34 cellular contexts compared by ENCODE assay signal in genomic region chr1:160581970-160582369, GRCh38. TPM values are rescaled to one million over a fixed set of nuclear protein-coding genes. Genes with fewer than 3 reads are reported as not detected.
DNase-seq lines count a peak whose midpoint lies in the region; ATAC-seq, FAIRE-seq and TF ChIP-seq lines count a peak whose summit lies in the region.
"Had no signal": no experiment of that assay in that cellular context is flagged by ENCODE, and none has a peak within 500 bp of the region (broad histone marks: within the 10 kb centered on the region; RNA-seq: fewer than 3 reads in every experiment).

No MANE protein-coding gene starts in this region.

- no peak for ATAC-seq in activated CD8-positive, alpha-beta T cell treated with anti-CD3 and anti-CD28 coated beads for 36 hours
- ATAC-seq in activated CD8-positive, alpha-beta T cell treated with anti-CD3 and anti-CD28 coated beads, Interleukin-2, amount 10 ng/mL, durations not matched to agents 7 days and 5 days, result no peak
- no peak for ATAC-seq in pancreas
- no peak for ATAC-seq in GM21390 (IDR thresholded peaks at IDR 0.05; ENCODE audit: unreplicated experiment)
- ATAC-seq: activated CD8-positive, alpha-beta memory T cell treated with anti-CD3 and anti-CD28 coated beads, Interleukin-2, amount 10 ng/mL, durations not matched to agents 7 days and 5 days; activated naive CD4-positive, alpha-beta T cell treated with anti-CD3 and anti-CD28 coated beads, Interleukin-2, amount 50 U/mL, for 72 hours; GM23338; left lobe of liver; stimulated activated naive B cell treated with anti-CD40 and anti-IgM and Interleukin-4, amounts not matched to agents 10 μg/mL and 1 μg/mL and 100 μg/mL, for 72 hours had no signal

- H3K9me3 Mint-ChIP-seq in activated CD8-positive, alpha-beta T cell treated with anti-CD3 and anti-CD28 coated beads for 36 hours, result peaks cover 16% of the 10 kb centered on the region
- peaks cover 11% of the 10 kb centered on the region for H3K9me3 Mint-ChIP-seq in activated CD8-positive, alpha-beta T cell treated with anti-CD3 and anti-CD28 coated beads, Interleukin-2, amount 10 ng/mL, durations not matched to agents 7 days and 5 days (ENCODE audit: insufficient read depth)
- peaks cover 19% of the 10 kb centered on the region for H3K9me3 Mint-ChIP-seq in activated naive CD8-positive, alpha-beta T cell treated with anti-CD3 and anti-CD28 coated beads for 36 hours
- H3K9me3 Mint-ChIP-seq: GM23338 had no signal

- FAIRE-seq in pancreas (lab: Jason Lieb, UNC) (peak; percentile 13), D721Med (lab: Jason Lieb, UNC) (no peak)
- FAIRE-seq: bronchial epithelial cell, urothelium cell line had no signal

- CTCF ChIA-PET in activated CD8-positive, alpha-beta T cell treated with anti-CD3 and anti-CD28 coated beads for 36 hours (lab: Charles Lee), result interaction anchor here (1.2 kb wide), 1 partner anchor 11 kb away, joined by 5 read pairs; no protein-coding TSS in a partner anchor
- CTCF ChIA-PET in activated CD8-positive, alpha-beta T cell treated with anti-CD3 and anti-CD28 coated beads, Interleukin-2, amount 10 ng/mL, durations not matched to agents 7 days and 5 days (lab: Charles Lee), result interaction anchor here (2.3 kb wide), 1 partner anchor 38 kb away, joined by 8 read pairs; no protein-coding TSS in a partner anchor

- no peaks in the 10 kb centered on the region for H3K9me3 ChIP-seq in pancreas
- H3K9me3 ChIP-seq: neutrophil, prostate gland, SK-N-SH had no signal

- H3K4me1 Mint-ChIP-seq in activated CD8-positive, alpha-beta T cell treated with anti-CD3 and anti-CD28 coated beads for 36 hours (ENCODE audit: low read depth), result peaks cover 68% of the 10 kb centered on the region
- H3K4me1 Mint-ChIP-seq in activated CD8-positive, alpha-beta T cell treated with anti-CD3 and anti-CD28 coated beads, Interleukin-2, amount 10 ng/mL, durations not matched to agents 7 days and 5 days (ENCODE audit: low read depth), result peaks cover 52% of the 10 kb centered on the region
- peaks cover 63% of the 10 kb centered on the region for H3K4me1 Mint-ChIP-seq in activated naive CD8-positive, alpha-beta T cell treated with anti-CD3 and anti-CD28 coated beads for 36 hours
- H3K4me1 Mint-ChIP-seq: GM23338 had no signal

- POLR2A ChIA-PET in activated CD8-positive, alpha-beta T cell treated with anti-CD3 and anti-CD28 coated beads for 36 hours (lab: Charles Lee), result no interaction called here
- POLR2A ChIA-PET in activated CD8-positive, alpha-beta T cell treated with anti-CD3 and anti-CD28 coated beads, Interleukin-2, amount 10 ng/mL, durations not matched to agents 7 days and 5 days (lab: Charles Lee), result no interaction called here

- H3K27me3 Mint-ChIP-seq in activated CD8-positive, alpha-beta T cell treated with anti-CD3 and anti-CD28 coated beads for 36 hours, result no peaks in the 10 kb centered on the region
- H3K27me3 Mint-ChIP-seq in activated CD8-positive, alpha-beta T cell treated with anti-CD3 and anti-CD28 coated beads, Interleukin-2, amount 10 ng/mL, durations not matched to agents 7 days and 5 days (ENCODE audit: low read depth), result no peaks in the 10 kb centered on the region
- H3K27me3 Mint-ChIP-seq in activated naive CD8-positive, alpha-beta T cell treated with anti-CD3 and anti-CD28 coated beads for 36 hours, result no peaks in the 10 kb centered on the region
- H3K27me3 Mint-ChIP-seq: activated CD4-positive, alpha-beta T cell treated with anti-CD3 and anti-CD28 coated beads, Interleukin-2, amount 10 ng/mL, durations not matched to agents 24 days and 14 days; activated CD8-positive, alpha-beta memory T cell treated with anti-CD3 and anti-CD28 coated beads, Interleukin-2, amount 10 ng/mL, durations not matched to agents 7 days and 5 days; stimulated activated naive B cell treated with anti-CD40 and anti-IgM and Interleukin-4, amounts not matched to agents 10 μg/mL and 1 μg/mL and 100 μg/mL, for 72 hours had no signal

- H3K4me3 ChIP-seq in pancreas, result no peak overlapping the region
- H3K4me3 ChIP-seq: GM23338, PC-9, prostate gland had no signal

- H3K27ac Mint-ChIP-seq in activated CD8-positive, alpha-beta T cell treated with anti-CD3 and anti-CD28 coated beads for 36 hours, result peak overlapping the region; percentile 84
- no peak overlapping the region for H3K27ac Mint-ChIP-seq in activated CD8-positive, alpha-beta T cell treated with anti-CD3 and anti-CD28 coated beads, Interleukin-2, amount 10 ng/mL, durations not matched to agents 7 days and 5 days
- H3K27ac Mint-ChIP-seq in activated naive CD8-positive, alpha-beta T cell treated with anti-CD3 and anti-CD28 coated beads for 36 hours, result peak overlapping the region; percentile 34
- H3K27ac Mint-ChIP-seq: activated CD8-positive, alpha-beta memory T cell treated with anti-CD3 and anti-CD28 coated beads, Interleukin-2, amount 10 ng/mL, durations not matched to agents 7 days and 5 days; activated T-helper 1 cell treated with anti-CD3 and anti-CD28 coated beads, Interleukin-12 subunit alpha, Interleukin-12 subunit beta, Interleukin-2, Interleukin-4 antibody, amounts not matched to agents 30 ng/mL and 10 ng/mL and 1 ng/mL, durations not matched to agents 14 hours and 24 hours and 36 hours; CD14-positive monocyte; GM23338; stimulated activated naive B cell treated with anti-CD40 and anti-IgM and Interleukin-4, amounts not matched to agents 10 μg/mL and 1 μg/mL and 100 μg/mL, for 72 hours had no signal

- 41 to 49% methylated on average over 2 of the region's 2 CpGs for WGBS in pancreas, 2 donors

- H3K36me3 ChIP-seq in pancreas, result no peaks in the 10 kb centered on the region
- H3K36me3 ChIP-seq: neutrophil, prostate gland had no signal

- H3K36me3 Mint-ChIP-seq in activated CD8-positive, alpha-beta T cell treated with anti-CD3 and anti-CD28 coated beads for 36 hours (ENCODE audit: low read depth), result peaks cover 31% of the 10 kb centered on the region
- H3K36me3 Mint-ChIP-seq in activated CD8-positive, alpha-beta T cell treated with anti-CD3 and anti-CD28 coated beads, Interleukin-2, amount 10 ng/mL, durations not matched to agents 7 days and 5 days (ENCODE audit: low read depth), result peaks cover 25% of the 10 kb centered on the region
- peaks cover 29% of the 10 kb centered on the region for H3K36me3 Mint-ChIP-seq in activated naive CD8-positive, alpha-beta T cell treated with anti-CD3 and anti-CD28 coated beads for 36 hours

- no peak overlapping the region for H3K27ac ChIP-seq in pancreas
- H3K27ac ChIP-seq: neutrophil, PC-9, prostate gland, VCaP had no signal

- TF ChIP-seq CTCF in activated CD8-positive, alpha-beta T cell treated with anti-CD3 and anti-CD28 coated beads for 36 hours (IDR thresholded peaks at IDR 0.05), result no peak
- TF ChIP-seq CTCF in pancreas (IDR thresholded peaks at IDR 0.05), result no peak
- TF ChIP-seq CTCF in D721Med (IDR thresholded peaks at IDR 0.05; ENCODE audit: insufficient read depth, missing control alignments), result no peak

- no peak for DNase-seq in activated CD8-positive, alpha-beta T cell treated with anti-CD3 and anti-CD28 coated beads for 36 hours
- DNase-seq in activated CD8-positive, alpha-beta T cell treated with anti-CD3 and anti-CD28 coated beads, Interleukin-2, amount 10 ng/mL, durations not matched to agents 7 days and 5 days, result no peak
- DNase-seq in HuH-7 (ENCODE audit: low spot score) (peak; percentile 6), pancreas (no peak), NCI-H2029 (lab: John Stamatoyannopoulos, UW) (no peak), D721Med (ENCODE audit: insufficient read length, low spot score) (no peak)
- no peak for DNase-seq in activated naive CD8-positive, alpha-beta T cell treated with anti-CD3 and anti-CD28 coated beads for 36 hours
- DNase-seq: activated CD8-positive, alpha-beta memory T cell treated with anti-CD3 and anti-CD28 coated beads, Interleukin-2, amount 10 ng/mL, durations not matched to agents 7 days and 5 days; aorta; cortex of kidney; IMR-90; mesendoderm; NCI-H1436 treated with DMSO at 0.1 percent for 48 hours; NCI-H345; NCI-H69; PC-9; SK-N-SH; stimulated activated CD4-positive, alpha-beta T cell treated with anti-CD3 and anti-CD28 coated beads, Interleukin-4, amount 100 ng/mL, for 24 hours; stimulated activated naive B cell treated with anti-CD40 and anti-IgM and Interleukin-4, amounts not matched to agents 10 μg/mL and 1 μg/mL and 100 μg/mL, for 72 hours; T-helper 2 cell had no signal

- no peaks in the 10 kb centered on the region for H3K4me1 ChIP-seq in pancreas
- H3K4me1 ChIP-seq: prostate gland had no signal

- H3K27me3 ChIP-seq in pancreas, result no peaks in the 10 kb centered on the region
- H3K27me3 ChIP-seq: neutrophil had no signal

- H3K4me3 Mint-ChIP-seq in activated CD8-positive, alpha-beta T cell treated with anti-CD3 and anti-CD28 coated beads for 36 hours, result no peak overlapping the region
- no peak overlapping the region for H3K4me3 Mint-ChIP-seq in activated CD8-positive, alpha-beta T cell treated with anti-CD3 and anti-CD28 coated beads, Interleukin-2, amount 10 ng/mL, durations not matched to agents 7 days and 5 days
- H3K4me3 Mint-ChIP-seq in activated naive CD8-positive, alpha-beta T cell treated with anti-CD3 and anti-CD28 coated beads for 36 hours, result no peak overlapping the region
- H3K4me3 Mint-ChIP-seq: activated CD4-positive, alpha-beta T cell treated with anti-CD3 and anti-CD28 coated beads, Interleukin-2, amount 10 ng/mL, durations not matched to agents 24 days and 14 days; activated CD8-positive, alpha-beta memory T cell treated with anti-CD3 and anti-CD28 coated beads, Interleukin-2, amount 10 ng/mL, durations not matched to agents 7 days and 5 days; CD14-positive monocyte; GM23338; stimulated activated naive B cell treated with anti-CD40 and anti-IgM and Interleukin-4, amounts not matched to agents 10 μg/mL and 1 μg/mL and 100 μg/mL, for 72 hours had no signal

- intact Hi-C loops in activated CD8-positive, alpha-beta T cell treated with anti-CD3 and anti-CD28 coated beads for 36 hours (cut with micrococcal nuclease), result no loop called here
- intact Hi-C loops in pancreas (cut with DNase I), result no loop called here

RNA-seq across cellular contexts. Expression of gene CD84, which starts 2.7 kb away (rescaled TPM):
- 10 to 100 TPM; 18.1 to 20.1 TPM for total RNA-seq in activated CD8-positive, alpha-beta T cell treated with anti-CD3 and anti-CD28 coated beads for 36 hours
- total RNA-seq in activated CD8-positive, alpha-beta T cell treated with anti-CD3 and anti-CD28 coated beads, Interleukin-2, amount 10 ng/mL, durations not matched to agents 7 days and 5 days, result 10 to 100 TPM; 14.0 to 15.4 TPM
- total RNA-seq in activated naive CD8-positive, alpha-beta T cell treated with anti-CD3 and anti-CD28 coated beads for 36 hours, result 10 to 100 TPM; 13.5 to 13.7 TPM
- total RNA-seq in pancreas, result 10 to 100 TPM in 1 of 6 donors, 1 to 10 TPM in 5; 2.3 to 13.2 (median 3.7) TPM
- polyA plus RNA-seq in pancreas, result under 1 TPM; 0.16 to 0.57 TPM
- total RNA-seq: A172, bronchial epithelial cell, GM23338, IMR-90, PC-9 had no signal
- polyA plus RNA-seq: GM23338, IMR-90, SK-N-SH had no signal

RNA-seq across cellular contexts. Expression of gene SLAMF6, which starts 58.9 kb away (rescaled TPM):
- 10 to 100 TPM; 42.8 to 43.9 TPM for total RNA-seq in activated CD8-positive, alpha-beta T cell treated with anti-CD3 and anti-CD28 coated beads for 36 hours
- 10 to 100 TPM; 23.9 to 24.7 TPM for total RNA-seq in activated CD8-positive, alpha-beta T cell treated with anti-CD3 and anti-CD28 coated beads, Interleukin-2, amount 10 ng/mL, durations not matched to agents 7 days and 5 days
- total RNA-seq in activated naive CD8-positive, alpha-beta T cell treated with anti-CD3 and anti-CD28 coated beads for 36 hours, result 10 to 100 TPM; 46.8 to 48.1 TPM
- under 1 TPM; 0.04 to 0.81 (median 0.26) TPM for total RNA-seq in pancreas
- polyA plus RNA-seq in pancreas, result under 1 TPM; 0.07 to 0.11 TPM
- total RNA-seq: A172, bronchial epithelial cell, GM23338, IMR-90, PC-9, temporal lobe had no signal
- polyA plus RNA-seq: GM23338, IMR-90, SK-N-SH had no signal

Comparison
In these comparisons a context has a peak if more than half of its experiments do, and no peak if none do; other contexts are left out.
1. RNA of gene SLAMF6, which starts 58.9 kb away (total RNA-seq): 46.8 to 48.1 TPM in activated naive CD8-positive, alpha-beta T cell treated with anti-CD3 and anti-CD28 coated beads for 36 hours, 42.8 to 43.9 TPM in activated CD8-positive, alpha-beta T cell treated with anti-CD3 and anti-CD28 coated beads for 36 hours and 23.9 to 24.7 TPM in activated CD8-positive, alpha-beta T cell treated with anti-CD3 and anti-CD28 coated beads, Interleukin-2, amount 10 ng/mL, durations not matched to agents 7 days and 5 days; 0.04 to 0.81 TPM in pancreas; every median in the first group is over 10 times any median in the second.